ENCODE assay signal across 15 cellular contexts in genomic region chr1:116762781-116763115, GRCh38. TPM values are rescaled to one million over a fixed set of nuclear protein-coding genes. Genes with fewer than 3 reads are reported as not detected.
DNase-seq lines count a peak whose midpoint lies in the region; ATAC-seq and TF ChIP-seq lines count a peak whose summit lies in the region.
"Had no signal": no experiment of that assay in that cellular context is flagged by ENCODE, and none has a peak within 500 bp of the region (broad histone marks: within the 10 kb centered on the region; RNA-seq: fewer than 3 reads in every experiment).

No MANE protein-coding gene starts in this region.

- 37% methylated on average over 3 of the region's 3 CpGs for WGBS in SK-N-SH (ENCODE audit: low lambda C conversion rate)

- no peaks in the 10 kb centered on the region for H3K79me2 ChIP-seq in SK-N-SH (ENCODE audit: insufficient read depth)

- peaks cover 80% of the 10 kb centered on the region for H3K4me1 Mint-ChIP-seq in activated CD4-positive, alpha-beta T cell treated with anti-CD3 and anti-CD28 coated beads for 36 hours
- H3K4me1 Mint-ChIP-seq in T-cell (peaks cover 88 to 99% (median 89%) of the 10 kb centered on the region in 3 donors), osteocyte (ENCODE audit: unreplicated experiment) (peaks cover 10% of the 10 kb centered on the region)

- H3K36me3 Mint-ChIP-seq in activated CD4-positive, alpha-beta T cell treated with anti-CD3 and anti-CD28 coated beads for 36 hours (ENCODE audit: low read depth), result peaks cover 99% of the 10 kb centered on the region
- peaks cover 82% of the 10 kb centered on the region for H3K36me3 Mint-ChIP-seq in T-cell
- no peaks in the 10 kb centered on the region for H3K36me3 Mint-ChIP-seq in osteocyte (ENCODE audit: unreplicated experiment)

- POLR2A ChIA-PET in activated CD4-positive, alpha-beta T cell treated with anti-CD3 and anti-CD28 coated beads for 36 hours (lab: Charles Lee), result interaction anchor here (0.8 to 11.5 kb wide), 16 partner anchors 8 to 315 kb away, joined by 3 to 482 read pairs (median 16); partner anchors contain the start of genes CD101, CD2 and TTF2
- POLR2A ChIA-PET in T-cell (lab: Charles Lee) (interaction anchor here (0.9 to 4.3 kb wide), 5 partner anchors 8 to 298 kb away, joined by 3 to 30 read pairs (median 10); partner anchors contain the start of genes CD2 (in 2 of the 2) and TTF2 (in 1 of the 2)), SK-N-SH (lab: Yijun Ruan, JAX) (no interaction called here)

- H3K4me1 ChIP-seq in colonic mucosa, result no peaks in the 10 kb centered on the region
- H3K4me1 ChIP-seq in SK-N-SH (ENCODE audit: control insufficient read depth in 1 of 2, insufficient read depth in 2 of 2, low read depth in 1 of 2, low read length in 1 of 2), result peaks cover 0 to 2% of the 10 kb centered on the region in 2 experiments; a peak in 1 of 4 replicates

- peak; percentile 0 for ATAC-seq in activated CD4-positive, alpha-beta T cell treated with anti-CD3 and anti-CD28 coated beads for 36 hours
- ATAC-seq in T-cell (replicated peaks in 1 of 4), result no peak

- H3F3A ChIP-seq in SK-N-SH (replicated peaks; ENCODE audit: insufficient read depth), result no peaks in the 10 kb centered on the region

- in situ Hi-C loops in GM13977 (cut with MboI; ENCODE audit: low pct_unique_long_range_greater_than_20kb, low sequenced_read_pairs, unreplicated experiment), result no loop called here

- intact Hi-C loops in activated CD4-positive, alpha-beta T cell treated with anti-CD3 and anti-CD28 coated beads for 36 hours (cut with DNase I, micrococcal nuclease), result loop anchor here (1.0 to 5.0 kb wide), 5 partner anchors 8 to 240 kb away; partner anchors contain the start of genes CD101 (in 1 of the 2) and CD2 (in 1 of the 2)
- intact Hi-C loops in colonic mucosa (cut with DNase I), result loop anchor here (10.0 kb wide), 1 partner anchor 52 kb away; no protein-coding TSS in a partner anchor

- no peak for TF ChIP-seq CTCF in colonic mucosa (IDR thresholded peaks at IDR 0.05)
- TF ChIP-seq CTCF in osteocyte (IDR thresholded peaks at IDR 0.05), result no peak
- TF ChIP-seq CTCF in SK-N-SH (IDR thresholded peaks at IDR 0.05), result no peak
- no peak for TF ChIP-seq CTCF in GM13977 (IDR thresholded peaks at IDR 0.05; ENCODE audit: extremely low read depth, insufficient read depth, missing control alignments)

- CTCF ChIA-PET in activated CD4-positive, alpha-beta T cell treated with anti-CD3 and anti-CD28 coated beads for 36 hours (lab: Charles Lee), result interaction anchor here (0.8 to 14.1 kb wide), 14 partner anchors 8 to 331 kb away, joined by 3 to 213 read pairs (median 18); partner anchors contain the start of genes CD2 and TTF2
- CTCF ChIA-PET in T-cell (lab: Charles Lee) (interaction anchor here in 1 of 2 donors (2.8 to 4.1 kb wide), 3 partner anchors 8 to 53 kb away, joined by 12 to 50 read pairs (median 24); partner anchors contain the start of gene CD2), SK-N-SH (lab: Yijun Ruan, JAX) (interaction anchor here (0.6 kb wide), 1 partner anchor 1163 kb away, joined by 3 read pairs; no protein-coding TSS in a partner anchor)

- peak overlapping the region; percentile 100 for H3K27ac Mint-ChIP-seq in activated CD4-positive, alpha-beta T cell treated with anti-CD3 and anti-CD28 coated beads for 36 hours
- H3K27ac Mint-ChIP-seq in T-cell (peak overlapping the region; percentile 99 to 100), osteocyte (ENCODE audit: unreplicated experiment) (peak overlapping the region; percentile 42)

- H3K9me3 Mint-ChIP-seq in activated CD4-positive, alpha-beta T cell treated with anti-CD3 and anti-CD28 coated beads for 36 hours (ENCODE audit: low read depth), result peaks cover 1% of the 10 kb centered on the region
- H3K9me3 Mint-ChIP-seq in T-cell (no peaks in the 10 kb centered on the region), osteocyte (ENCODE audit: unreplicated experiment) (no peaks in the 10 kb centered on the region)

- H3K27me3 Mint-ChIP-seq in activated CD4-positive, alpha-beta T cell treated with anti-CD3 and anti-CD28 coated beads for 36 hours, result no peaks in the 10 kb centered on the region
- H3K27me3 Mint-ChIP-seq in T-cell (no peaks in the 10 kb centered on the region), osteocyte (ENCODE audit: unreplicated experiment) (peaks cover 4% of the 10 kb centered on the region)

- H3K9ac ChIP-seq in colonic mucosa (ENCODE audit: low read depth in 2 of 2, low read length in 2 of 2) (peak overlapping the region in 1 of 2 donors; percentile 6), SK-N-SH (no peak overlapping the region)

- H3K27me3 ChIP-seq in colonic mucosa (no peaks in the 10 kb centered on the region), SK-N-SH (ENCODE audit: insufficient read depth) (no peaks in the 10 kb centered on the region)

- H3K4me3 Mint-ChIP-seq in activated CD4-positive, alpha-beta T cell treated with anti-CD3 and anti-CD28 coated beads for 36 hours, result peak overlapping the region; percentile 93
- H3K4me3 Mint-ChIP-seq in T-cell (peak overlapping the region; percentile 70 to 100 (median 72)), osteocyte (ENCODE audit: unreplicated experiment) (no peak overlapping the region)

- H3K27ac ChIP-seq in colonic mucosa (peak overlapping the region; percentile 12), SK-N-SH (ENCODE audit: low read depth in 2 of 2, low read length in 1 of 2) (no peak overlapping the region)

- DNase-seq in activated CD4-positive, alpha-beta T cell treated with anti-CD3 and anti-CD28 coated beads for 36 hours, result peak; percentile 55
- no peak for DNase-seq in activated CD4-positive, alpha-beta T cell treated with anti-CD3 and anti-CD28 coated beads, Interleukin-2, amount 50 U/mL, for 1 hour
- DNase-seq in T-cell (no peak), colonic mucosa (no peak), osteocyte (ENCODE audit: extremely low spot score, unreplicated experiment) (peak; percentile 68), SK-N-SH (no peak), GM13977 (ENCODE audit: low spot score) (no peak), NCI-H748 (lab: John Stamatoyannopoulos, UW; ENCODE audit: unreplicated experiment) (no peak)
- DNase-seq: foreskin melanocyte, GDM1, GOT3, KG1, midbrain, NCI-H69, T1000 had no signal

- no peak for TF ChIP-seq EP300 in SK-N-SH (IDR thresholded peaks at IDR 0.05; ENCODE audit: borderline replicate concordance in 1 of 2, low read depth in 1 of 2, low read length in 1 of 2)

- no peaks in the 10 kb centered on the region for H3K9me2 ChIP-seq in SK-N-SH

- H3K36me3 ChIP-seq in colonic mucosa (no peaks in the 10 kb centered on the region), SK-N-SH (replicated peaks in 1 of 2; ENCODE audit: control insufficient read depth in 1 of 2, insufficient read depth in 2 of 2, low read length in 1 of 2) (no peaks in the 10 kb centered on the region)

- no peaks in the 10 kb centered on the region for H4K20me1 ChIP-seq in SK-N-SH (ENCODE audit: insufficient read depth)

- no peak for TF ChIP-seq RAD21 in SK-N-SH (IDR thresholded peaks at IDR 0.05; ENCODE audit: low read length)

- H3K9me3 ChIP-seq in colonic mucosa, result no peaks in the 10 kb centered on the region
- no peaks in the 10 kb centered on the region for H3K9me3 ChIP-seq in SK-N-SH

- no peak overlapping the region for H3K4me2 ChIP-seq in SK-N-SH

- H2AFZ ChIP-seq in SK-N-SH (ENCODE audit: low read depth), result no peak overlapping the region

- H3K4me3 ChIP-seq in colonic mucosa, result no peak overlapping the region
- no peak overlapping the region for H3K4me3 ChIP-seq in SK-N-SH (ENCODE audit: low read depth in 2 of 2, low read length in 1 of 2)

TF ChIP-seq in SK-N-SH, 30 proteins besides CTCF, POLR2A, EP300 and RAD21:
- TF ChIP-seq JUND (IDR thresholded peaks at IDR 0.05) (no peak), ELF1 (IDR thresholded peaks at IDR 0.05) (no peak), TEAD4 (IDR thresholded peaks at IDR 0.05; ENCODE audit: borderline replicate concordance, insufficient read depth) (no peak), RCOR1 (IDR thresholded peaks at IDR 0.05; ENCODE audit: low read length) (no peak), TAF1 (IDR thresholded peaks at IDR 0.05; ENCODE audit: borderline replicate concordance, low read depth, low read length) (no peak), FOSL2 (IDR thresholded peaks at IDR 0.05; ENCODE audit: borderline replicate concordance, low read depth) (no peak), SIN3A (IDR thresholded peaks at IDR 0.05; ENCODE audit: borderline replicate concordance, low read depth, low read length) (no peak), USF1 (IDR thresholded peaks at IDR 0.05; ENCODE audit: borderline replicate concordance, low read depth) (no peak), NRF1 (IDR thresholded peaks at IDR 0.05; ENCODE audit: low read depth, low read length) (no peak)

RNA-seq across cellular contexts. Expression of gene CD2, which starts 8.5 kb away (rescaled TPM):
- 100 to 1,000 TPM; 287 to 291 TPM for total RNA-seq in activated CD4-positive, alpha-beta T cell treated with anti-CD3 and anti-CD28 coated beads for 36 hours
- total RNA-seq in T-cell (100 to 1,000 TPM; 119 to 209 (median 158) TPM), colonic mucosa (1 to 10 TPM; 2.9 to 3.8 TPM), osteocyte (not detected in 2 replicates)
- not detected in 2 replicates for polyA plus RNA-seq in SK-N-SH (2012; rRNA removed)
- not detected in 2 replicates for polyA plus RNA-seq in SK-N-SH (2012; cell fraction: cytosol; rRNA removed)
- polyA plus RNA-seq in SK-N-SH (2012; cell fraction: nucleus; rRNA removed), result not detected in 2 replicates

Comparison
In these comparisons a context has a peak if more than half of its experiments do, and no peak if none do; other contexts are left out.
1. DNase-seq: peak in activated CD4-positive, alpha-beta T cell treated with anti-CD3 and anti-CD28 coated beads for 36 hours (single experiment) and osteocyte (single experiment); none in activated CD4-positive, alpha-beta T cell treated with anti-CD3 and anti-CD28 coated beads, Interleukin-2, amount 50 U/mL, for 1 hour (single experiment), T-cell (0 of 34), colonic mucosa (single experiment), SK-N-SH (single experiment), GM13977 (single experiment) and NCI-H748 (single experiment).
2. H3K27ac Mint-ChIP-seq: peak in every context shown above with its lines; median percentile 100 in activated CD4-positive, alpha-beta T cell treated with anti-CD3 and anti-CD28 coated beads for 36 hours; 100 in T-cell; 42 in osteocyte.
3. RNA of gene CD2, which starts 8.5 kb away (total RNA-seq): 287 to 291 TPM in activated CD4-positive, alpha-beta T cell treated with anti-CD3 and anti-CD28 coated beads for 36 hours and 119 to 209 TPM in T-cell; 2.9 to 3.8 TPM in colonic mucosa and not detected in osteocyte; every median in the first group is over 10 times any median in the second.